In genomic region chr9:35814841-35815543, GRCh38 we compare ENCODE assay signal across 8 cellular contexts. TPM values are rescaled to one million over a fixed set of nuclear protein-coding genes. Genes with fewer than 3 reads are reported as not detected.
DNase-seq lines count a peak whose midpoint lies in the region; ATAC-seq, FAIRE-seq and TF ChIP-seq lines count a peak whose summit lies in the region.

Gene HINT2 (minus strand): TSS chr9:35815042. CDS start chr9:35814979, 63 bp downstream.

- H3K4me2 ChIP-seq in IMR-90 (ENCODE audit: low read depth, low read length) (peak within 1 kb of the TSS; percentile 91), endothelial cell of umbilical vein (ENCODE audit: insufficient read depth, low read length) (peak within 1 kb of the TSS; percentile 92)

- H2BK20ac ChIP-seq in IMR-90 (ENCODE audit: low read depth, low read length): no peak within 1 kb of the TSS

- peak within 1 kb of the TSS; percentile 83 for H3K4ac ChIP-seq in IMR-90 (ENCODE audit: low read depth, low read length)

- H3K56ac ChIP-seq in IMR-90 (ENCODE audit: extremely low read depth, insufficient read depth, low read length): peak within 1 kb of the TSS; percentile 69; the same call in 1 of the 2 replicates

- H3K79me2 ChIP-seq in endothelial cell of umbilical vein (ENCODE audit: control insufficient read depth, insufficient read depth, low read length): no peaks in the 10 kb centered on the region

- H3K27ac ChIP-seq in IMR-90 (ENCODE audit: insufficient read depth, low read length) (peak within 1 kb of the TSS; percentile 83), endothelial cell of umbilical vein (ENCODE audit: insufficient read depth, low read depth, low read length) (peak within 1 kb of the TSS; percentile 44)

- peak within 1 kb of the TSS; percentile 83 for H3K23ac ChIP-seq in IMR-90 (ENCODE audit: low read depth, low read length)

- H3K79me1 ChIP-seq in IMR-90 (ENCODE audit: low read depth in 1 of 2, low read length in 2 of 2): peaks cover 10 to 21% of the 10 kb centered on the region in 2 experiments; a peak in 3 of 4 replicates

- peak within 1 kb of the TSS; percentile 3 for H4K5ac ChIP-seq in IMR-90 (ENCODE audit: low read depth, low read length)

- DNase-seq in DMS 273 (lab: John Stamatoyannopoulos, UW; ENCODE audit: unreplicated experiment) (peak; percentile 100), IMR-90 (peak; percentile 99), OCI-M1 (lab: John Stamatoyannopoulos, UW) (peak; percentile 99), activated T-cell treated with anti-CD3 and anti-CD28 coated beads for 24 hours (ENCODE audit: low read depth) (peak; percentile 96), endothelial cell of umbilical vein (ENCODE audit: low read depth, low spot score) (peak; percentile 99), middle frontal gyrus (ENCODE audit: extremely low spot score, low spot score) (peak; percentile 94)
- DNase-seq in stimulated activated CD8-positive, alpha-beta memory T cell treated with anti-CD3 and anti-CD28 coated beads, Interleukin-2, amount 100 ng/mL, for 48 hours (ENCODE audit: low read depth in 2 of 2): peak; percentile 94 to 96

- H2AK5ac ChIP-seq in IMR-90 (ENCODE audit: low read depth, low read length): peak within 1 kb of the TSS; percentile 54

- TF ChIP-seq RAD21 in IMR-90 (IDR thresholded peaks at IDR 0.05; ENCODE audit: low read length): no peak

- 0% methylated on average over 20 of the region's 52 CpGs; no CpG with 5 or more reads in 1 of the 2 experiments for WGBS in IMR-90 (ENCODE audit: extremely low coverage in 2 of 2, insufficient read length in 1 of 2), 2 experiments

- no peak within 1 kb of the TSS for H3K18ac ChIP-seq in IMR-90 (ENCODE audit: low read depth, low read length)

- POLR2A ChIA-PET in IMR-90 (lab: Charles Lee; ENCODE audit: unreplicated experiment): no interaction called here
- POLR2A ChIA-PET in endothelial cell of umbilical vein (lab: Charles Lee): interaction anchor here (1.0 kb wide), 1 partner anchor 83 kb away, joined by 7 read pairs; the partner anchor contains the start of genes CREB3 and TLN1

- H3K4me1 ChIP-seq in IMR-90 (ENCODE audit: control insufficient read depth, insufficient read depth, low read length) (no peaks in the 10 kb centered on the region; the same call in 1 of the 2 replicates), endothelial cell of umbilical vein (ENCODE audit: control insufficient read depth, extremely low read depth, insufficient read depth, low read length) (peaks cover 21% of the 10 kb centered on the region)

- peak within 1 kb of the TSS; percentile 70 for H2BK5ac ChIP-seq in IMR-90 (ENCODE audit: low read depth, low read length, poor library complexity, severe bottlenecking)

- H3K9me3 ChIP-seq in IMR-90 (ENCODE audit: control insufficient read depth, insufficient read depth, low read length) (no peaks in the 10 kb centered on the region), endothelial cell of umbilical vein (replicated peaks; ENCODE audit: control insufficient read depth, insufficient read depth, low read length) (no peaks in the 10 kb centered on the region)

- H4K20me1 ChIP-seq in IMR-90 (ENCODE audit: insufficient read depth, low read length) (peaks cover 5% of the 10 kb centered on the region), endothelial cell of umbilical vein (replicated peaks; ENCODE audit: control insufficient read depth, extremely low read depth, insufficient read depth, low read length) (no peaks in the 10 kb centered on the region)

- no peak within 1 kb of the TSS for H2BK15ac ChIP-seq in IMR-90 (ENCODE audit: low read depth, low read length)

- H3K36me3 ChIP-seq in IMR-90 (ENCODE audit: control insufficient read depth, insufficient read depth, low read length) (no peaks in the 10 kb centered on the region; the same call in 1 of the 2 replicates), endothelial cell of umbilical vein (ENCODE audit: control insufficient read depth in 2 of 2, extremely low read depth in 1 of 2, insufficient read depth in 2 of 2, low read length in 2 of 2) (no peaks in the 10 kb centered on the region)

- CTCF ChIA-PET in IMR-90 (lab: Yijun Ruan, JAX): interaction anchor here (1.0 to 2.1 kb wide), 2 partner anchors 11 to 67 kb away, joined by 3 to 10 read pairs; no protein-coding TSS in a partner anchor
- CTCF ChIA-PET in endothelial cell of umbilical vein (lab: Charles Lee): interaction anchor here (0.5 to 5.8 kb wide), 15 partner anchors 8 to 97 kb away, joined by 3 to 130 read pairs (median 5); partner anchors contain the start of genes CREB3, NPR2, TLN1 and TMEM8B

- H3K4me3 ChIP-seq in IMR-90 (ENCODE audit: insufficient read depth, low read depth, low read length) (peak within 1 kb of the TSS; percentile 76), endothelial cell of umbilical vein (replicated peaks in 1 of 3; ENCODE audit: insufficient read depth in 1 of 3, low read depth in 1 of 3, low read length in 3 of 3) (peak within 1 kb of the TSS; percentile 83 to 89 (median 85))

- no peak for TF ChIP-seq CTCF in IMR-90 (conservative IDR thresholded peaks at IDR 0.05; ENCODE audit: low read depth, low read length)
- TF ChIP-seq CTCF in endothelial cell of umbilical vein (IDR thresholded peaks at IDR 0.05; ENCODE audit: extremely low read depth in 1 of 2, insufficient read depth in 1 of 2, low read depth in 1 of 2, low read length in 2 of 2): no peak

- 0 out of 2 replicates have a peak within 1 kb of the TSS, but pooled peaks have one; percentile 34 for H3K14ac ChIP-seq in IMR-90 (replicated peaks; ENCODE audit: low read depth, low read length)

- H2AFZ ChIP-seq in IMR-90 (replicated peaks; ENCODE audit: low read length, poor library complexity) (peak within 1 kb of the TSS; percentile 94), endothelial cell of umbilical vein (ENCODE audit: low read depth, low read length) (peak within 1 kb of the TSS; percentile 90)

- BruUV-seq in IMR-90 (replicated peaks; lab: Mats Ljungman, UMichigan) (no TSS peak), endothelial cell of umbilical vein (replicated peaks; lab: Mats Ljungman, UMichigan) (no TSS peak)

- intact Hi-C loops in IMR-90 (cut with micrococcal nuclease) (loop anchor here (10.0 kb wide), 1 partner anchor 160 kb away; the partner anchor contains the start of genes CCDC107, RMRP and SIT1), endothelial cell of umbilical vein (cut with micrococcal nuclease) (loop anchor here (1.0 kb wide), 4 partner anchors 11 to 83 kb away; partner anchors contain the start of genes CREB3 and TLN1)

- peak within 1 kb of the TSS; percentile 77 for H3K9ac ChIP-seq in IMR-90 (ENCODE audit: low read depth, low read length)
- peak within 1 kb of the TSS; percentile 66 for H3K9ac ChIP-seq in endothelial cell of umbilical vein (replicated peaks; ENCODE audit: extremely low read depth, insufficient read depth, low read length)

- H2BK120ac ChIP-seq in IMR-90 (ENCODE audit: low read depth, low read length): peak within 1 kb of the TSS; percentile 16; the same call in 1 of the 2 replicates

- peaks cover 6% of the 10 kb centered on the region; the same call in 1 of the 2 replicates for H3K27me3 ChIP-seq in IMR-90 (ENCODE audit: control insufficient read depth, insufficient read depth, low read length)
- no peaks in the 10 kb centered on the region for H3K27me3 ChIP-seq in endothelial cell of umbilical vein (ENCODE audit: control insufficient read depth in 2 of 2, insufficient read depth in 2 of 2, low read length in 2 of 2)

- H4K91ac ChIP-seq in IMR-90 (ENCODE audit: insufficient read depth, low read depth, low read length): peak within 1 kb of the TSS; percentile 51

- ATAC-seq in GM21528 (IDR thresholded peaks at IDR 0.05; ENCODE audit: low FRiP score, unreplicated experiment) (peak; percentile 78), IMR-90 (ENCODE audit: low read depth) (peak; percentile 94)

- in situ Hi-C loops in IMR-90 (cut with MboI; ENCODE audit: low sequenced_read_pairs): no loop called here

- peak within 1 kb of the TSS; percentile 33 to 89 for H4K8ac ChIP-seq in IMR-90 (ENCODE audit: low read depth in 2 of 2, low read length in 2 of 2)

- peak; percentile 99 for FAIRE-seq in endothelial cell of umbilical vein (lab: Jason Lieb, UNC)

- dilution Hi-C loops in IMR-90 (cut with HindIII; ENCODE audit: low sequenced_read_pairs, unreplicated experiment): no loop called here
- dilution Hi-C loops in endothelial cell of umbilical vein (cut with MboI; ENCODE audit: extremely low pct_ligation_motif_present, low sequenced_read_pairs): no loop called here

- TF ChIP-seq POLR2A in IMR-90 (IDR thresholded peaks at IDR 0.05; ENCODE audit: low read depth, low read length) (peak; percentile 41; the same call in 1 of the 2 replicates), endothelial cell of umbilical vein (IDR thresholded peaks at IDR 0.05; ENCODE audit: low read depth, low read length) (peak; percentile 93)

- H3K9me1 ChIP-seq in IMR-90 (ENCODE audit: insufficient read depth, low read length) (peaks cover 6% of the 10 kb centered on the region; the same call in 1 of the 2 replicates), endothelial cell of umbilical vein (replicated peaks; ENCODE audit: control insufficient read depth, extremely low read depth, insufficient read depth, low read length) (no peaks in the 10 kb centered on the region)

- peak within 1 kb of the TSS; percentile 85 for H2AK9ac ChIP-seq in IMR-90 (replicated peaks; ENCODE audit: low read depth, low read length, poor library complexity)

TF ChIP-seq in IMR-90, 13 proteins besides CTCF, POLR2A, EP300 and RAD21 (continues in another document):
- 0 out of 2 replicates have a peak, but pooled peaks have one; percentile 9 for TF ChIP-seq BHLHE40 (IDR thresholded peaks at IDR 0.05; ENCODE audit: low read depth, low read length)
- TF ChIP-seq RCOR1 (IDR thresholded peaks at IDR 0.05; ENCODE audit: insufficient replicate concordance, low read length): peak; percentile 63
- TF ChIP-seq MXI1 (IDR thresholded peaks at IDR 0.05; ENCODE audit: borderline replicate concordance, low read depth, low read length): no peak

TF ChIP-seq in endothelial cell of umbilical vein, 7 proteins besides CTCF, POLR2A, EP300 and RAD21 (continues in another document):
- TF ChIP-seq JUN (IDR thresholded peaks at IDR 0.05; ENCODE audit: borderline replicate concordance, insufficient read depth, insufficient read length, low read depth) (no peak), MYC (IDR thresholded peaks at IDR 0.05; ENCODE audit: low read depth, low read length) (no peak)

RNA-seq across cellular contexts. Expression of gene HINT2, which starts in this region (rescaled TPM):
- total RNA-seq in IMR-90 (2012; rRNA removed) (6.7 and 7.5 TPM in 2 replicates), endothelial cell of umbilical vein (27.2 and 37.4 TPM in 2 replicates)
- polyA plus RNA-seq in IMR-90 (2012; rRNA removed) (17.4 and 20.6 TPM in 2 replicates), endothelial cell of umbilical vein (41.6 and 42.1 TPM in 2 replicates)
- 26.5 and 46.4 TPM in 2 replicates for polyA plus RNA-seq in IMR-90 (2012; cell fraction: cytosol; rRNA removed)
- 10.9 and 11.6 TPM in 2 replicates for polyA plus RNA-seq in IMR-90 (2012; cell fraction: nucleus; rRNA removed; ENCODE audit: low replicate concordance)
- polyA plus RNA-seq in endothelial cell of umbilical vein (2011; cell fraction: cytosol; rRNA removed): 33.6 and 34.1 TPM in 2 replicates
- polyA plus RNA-seq in endothelial cell of umbilical vein (2011; cell fraction: nucleus; rRNA removed): 14.6 and 19.0 TPM in 2 replicates
- polyA plus RNA-seq in endothelial cell of umbilical vein (2012): 28.0 and 31.9 TPM in 2 replicates
- 9.0 and 9.8 TPM in 2 replicates for polyA minus RNA-seq in endothelial cell of umbilical vein
- 6.8 TPM for polyA minus RNA-seq in endothelial cell of umbilical vein (2011; cell fraction: cytosol; rRNA and poly(A)+ RNA removed)
- polyA minus RNA-seq in endothelial cell of umbilical vein (2011; cell fraction: nucleus; rRNA and poly(A)+ RNA removed): 1.9 and 4.5 TPM in 2 replicates

Comparison
In these comparisons a context has a peak if more than half of its experiments do, and no peak if none do; other contexts are left out.
1. Peak in every context shown above with its lines: DNase-seq, ATAC-seq, H3K4me3 ChIP-seq and H3K27ac ChIP-seq.